ENCODE assay signal across 3 cellular contexts in genomic region chr15:75763635-75764600, GRCh38. TPM values are rescaled to one million over a fixed set of nuclear protein-coding genes. Genes with fewer than 3 reads are reported as not detected.
"Had no signal": no experiment of that assay in that cellular context is flagged by ENCODE, and none has a peak within 500 bp of the region (broad histone marks: within the 10 kb centered on the region; RNA-seq: fewer than 3 reads in every experiment).

No MANE protein-coding gene starts in this region.

RNA-seq across cellular contexts. Expression of gene CSPG4, which starts 51.3 kb away (rescaled TPM):
- total RNA-seq: activated B cell treated with CpG ODN at 0.5 μM for 24 hours; activated CD8-positive, alpha-beta T cell treated with anti-CD3 and anti-CD28 coated beads for 36 hours; activated T-helper 1 cell treated with anti-CD3 and anti-CD28 coated beads, Interleukin-12 subunit alpha, Interleukin-12 subunit beta, Interleukin-2, Interleukin-4 antibody, amounts not matched to agents 30 ng/mL and 10 ng/mL and 1 ng/mL, durations not matched to agents 14 hours and 24 hours and 36 hours had no signal
